ENCODE assay signal across 17 cellular contexts in genomic region chr19:19567391-19567790, GRCh38. TPM values are rescaled to one million over a fixed set of nuclear protein-coding genes. Genes with fewer than 3 reads are reported as not detected.
"Had no signal": no experiment of that assay in that cellular context is flagged by ENCODE, and none has a peak within 500 bp of the region (broad histone marks: within the 10 kb centered on the region; RNA-seq: fewer than 3 reads in every experiment).

No MANE protein-coding gene starts in this region.

- H3K4me3 Mint-ChIP-seq: activated T-cell treated with anti-CD3 and anti-CD28 coated beads, Interleukin-2, amount 50 U/mL, for 4 hours; endodermal cell; memory B cell; natural killer cell treated with Interleukin-12 subunit alpha and Interleukin-12 subunit beta and Interleukin-15 and Interleukin-18, amount 100 ng/mL, for 72 hours; stimulated activated naive CD8-positive, alpha-beta T cell treated with anti-CD3 and anti-CD28 coated beads, Interleukin-15, Interleukin-2, amounts not matched to agents 100 ng/mL and 50 ng/mL, for 24 hours; T-helper 2 cell treated with Interferon-gamma antibody and Interleukin-4, amounts not matched to agents 5 μg/mL and 100 μg/mL, for 36 hours had no signal

- DNase-seq: activated CD4-positive, alpha-beta T cell treated with anti-CD3 and anti-CD28 coated beads, Interleukin-2, amount 50 U/mL, for 4 hours; activated gamma-delta T cell treated with Interleukin-2 at 50 U/mL for 16 hours; activated T-cell treated with anti-CD3 and anti-CD28 coated beads, Interleukin-2, amount 50 U/mL, for 4 hours; cortex of kidney; endodermal cell; heart right ventricle; left colon; stimulated activated CD4-positive, alpha-beta T cell treated with anti-CD3 and anti-CD28 coated beads, Interleukin-4, amount 100 ng/mL, for 24 hours; tibial artery; WERI-Rb-1 had no signal

- ATAC-seq: activated T-cell treated with anti-CD3 and anti-CD28 coated beads, Interleukin-2, amount 50 U/mL, for 4 hours; heart right ventricle; left colon; natural killer cell treated with Interleukin-12 subunit alpha and Interleukin-12 subunit beta and Interleukin-15 and Interleukin-18, amount 100 ng/mL, for 72 hours; right cardiac atrium; SK-N-SH treated with all-trans-retinoic acid at 6 μM for 48 hours had no signal

- H3K4me1 Mint-ChIP-seq: endodermal cell, memory B cell had no signal

- H3K9me3 Mint-ChIP-seq: activated T-cell treated with anti-CD3 and anti-CD28 coated beads, Interleukin-2, amount 50 U/mL, for 4 hours; endodermal cell; memory B cell; natural killer cell treated with Interleukin-12 subunit alpha and Interleukin-12 subunit beta and Interleukin-15 and Interleukin-18, amount 100 ng/mL, for 72 hours; stimulated activated naive CD8-positive, alpha-beta T cell treated with anti-CD3 and anti-CD28 coated beads, Interleukin-15, Interleukin-2, amounts not matched to agents 100 ng/mL and 50 ng/mL, for 24 hours; T-helper 2 cell treated with Interferon-gamma antibody and Interleukin-4, amounts not matched to agents 5 μg/mL and 100 μg/mL, for 36 hours had no signal

- H3K27ac Mint-ChIP-seq: endodermal cell; memory B cell; stimulated activated naive CD8-positive, alpha-beta T cell treated with anti-CD3 and anti-CD28 coated beads, Interleukin-15, Interleukin-2, amounts not matched to agents 100 ng/mL and 50 ng/mL, for 24 hours; T-helper 2 cell treated with Interferon-gamma antibody and Interleukin-4, amounts not matched to agents 5 μg/mL and 100 μg/mL, for 36 hours had no signal

- H3K27me3 Mint-ChIP-seq: memory B cell; natural killer cell treated with Interleukin-12 subunit alpha and Interleukin-12 subunit beta and Interleukin-15 and Interleukin-18, amount 100 ng/mL, for 72 hours; stimulated activated naive CD8-positive, alpha-beta T cell treated with anti-CD3 and anti-CD28 coated beads, Interleukin-15, Interleukin-2, amounts not matched to agents 100 ng/mL and 50 ng/mL, for 24 hours had no signal

RNA-seq across cellular contexts. Expression of gene CILP2, which starts 29.3 kb away (rescaled TPM):
- total RNA-seq: pulmonary artery endothelial cell had no signal
